In genomic region chr19:37370880-37371661, GRCh38 we compare ENCODE assay signal across 8 cellular contexts. TPM values are rescaled to one million over a fixed set of nuclear protein-coding genes. Genes with fewer than 3 reads are reported as not detected.
DNase-seq lines count a peak whose midpoint lies in the region; ATAC-seq, FAIRE-seq and TF ChIP-seq lines count a peak whose summit lies in the region.

Gene ZNF527 (plus strand): TSS chr19:37371099. CDS start chr19:37374199, 3,100 bp downstream.

- H3K4me3 ChIP-seq in astrocyte (ENCODE audit: insufficient read depth, low read depth, low read length) (peak within 1 kb of the TSS; percentile 80), right cardiac atrium (ENCODE audit: low read length) (peak within 1 kb of the TSS; percentile 72), psoas muscle (peak within 1 kb of the TSS; percentile 82)

- peak within 1 kb of the TSS; percentile 53 for H3K27ac Mint-ChIP-seq in astrocyte (ENCODE audit: unreplicated experiment)

- peaks cover 11% of the 10 kb centered on the region for H3K79me2 ChIP-seq in astrocyte (ENCODE audit: insufficient read depth, low read length)

- FAIRE-seq in astrocyte (lab: Jason Lieb, UNC) (no peak), urothelium cell line (lab: Jason Lieb, UNC) (peak; percentile 96)

- peak within 1 kb of the TSS; percentile 95 for H3K4me2 ChIP-seq in astrocyte (ENCODE audit: low read length)

- WGBS in right cardiac atrium: under 1% methylated on average over 58 of the region's 58 CpGs
- 0 to 1% (median 0%) methylated on average over 43 to 58 of the region's 58 CpGs for WGBS in psoas muscle, 3 donors

- no peaks in the 10 kb centered on the region for H3K4me1 ChIP-seq in astrocyte (ENCODE audit: insufficient read depth, low read length)
- no peaks in the 10 kb centered on the region for H3K4me1 ChIP-seq in right cardiac atrium (ENCODE audit: control insufficient read depth, insufficient read depth, low read length)
- no peaks in the 10 kb centered on the region for H3K4me1 ChIP-seq in psoas muscle

- H3K27ac ChIP-seq in astrocyte (ENCODE audit: low read depth, low read length) (peak within 1 kb of the TSS; percentile 55), right cardiac atrium (ENCODE audit: low read length) (peak within 1 kb of the TSS; percentile 77), psoas muscle (peak within 1 kb of the TSS; percentile 89)

- H3K36me3 ChIP-seq in astrocyte (ENCODE audit: insufficient read depth, low read length) (peaks cover 11% of the 10 kb centered on the region), psoas muscle (ENCODE audit: insufficient read depth in 1 of 2, low read depth in 1 of 2) (peaks cover 11 to 22% of the 10 kb centered on the region in 2 donors)

- H3K4me3 Mint-ChIP-seq in astrocyte (ENCODE audit: unreplicated experiment): peak within 1 kb of the TSS; percentile 97

- ATAC-seq in GM18498 (IDR thresholded peaks at IDR 0.05; ENCODE audit: unreplicated experiment): peak; percentile 97
- peak; percentile 97 for ATAC-seq in HG02885 (IDR thresholded peaks at IDR 0.05; ENCODE audit: poor library complexity, unreplicated experiment)
- peak; percentile 99 for ATAC-seq in right cardiac atrium
- peak; percentile 99 to 100 (median 100) for ATAC-seq in psoas muscle

- no peaks in the 10 kb centered on the region for H4K20me1 ChIP-seq in astrocyte (ENCODE audit: insufficient read depth, low read length)

- H3K27me3 ChIP-seq in astrocyte (ENCODE audit: insufficient read depth, low read length) (no peaks in the 10 kb centered on the region), right cardiac atrium (ENCODE audit: control insufficient read depth, insufficient read depth) (no peaks in the 10 kb centered on the region), psoas muscle (ENCODE audit: insufficient read depth in 3 of 3, low read length in 2 of 3) (no peaks in the 10 kb centered on the region)

- no peaks in the 10 kb centered on the region for H3K27me3 Mint-ChIP-seq in astrocyte (ENCODE audit: low read depth, unreplicated experiment)

- intact Hi-C loops in right cardiac atrium (cut with DNase I) (loop anchor here in 1 of 4 donors (10.0 kb wide), 1 partner anchor 56 kb away; no protein-coding TSS in a partner anchor), psoas muscle (cut with DNase I) (loop anchor here (5.0 to 10.0 kb wide), 2 partner anchors 156 to 599 kb away; partner anchors contain the start of genes ZNF383 (in 2 of the 2), ZNF585B (in 2 of the 2) and ZNF850 (in 1 of the 2))

- H3K9me3 Mint-ChIP-seq in astrocyte (ENCODE audit: unreplicated experiment): peaks cover 2% of the 10 kb centered on the region

- H3K36me3 Mint-ChIP-seq in astrocyte (ENCODE audit: low read depth, unreplicated experiment): peaks cover 4% of the 10 kb centered on the region

- no peaks in the 10 kb centered on the region for H3K4me1 Mint-ChIP-seq in astrocyte (ENCODE audit: low read depth, unreplicated experiment)

- H3K9ac ChIP-seq in astrocyte (ENCODE audit: low read length): peak within 1 kb of the TSS; percentile 85

- H3K9me3 ChIP-seq in astrocyte (ENCODE audit: insufficient read depth, low read depth, low read length) (peaks cover 3% of the 10 kb centered on the region), right cardiac atrium (ENCODE audit: control insufficient read depth, low read length) (peaks cover 2% of the 10 kb centered on the region), psoas muscle (peaks cover 8% of the 10 kb centered on the region)

- peak within 1 kb of the TSS; percentile 94 for H2AFZ ChIP-seq in astrocyte (ENCODE audit: low read depth, low read length)

- DNase-seq in NCI-H1694 treated with DMSO at 0.1 percent for 48 hours (lab: John Stamatoyannopoulos, UW) (peak; percentile 95), T-helper 2 cell (peak; percentile 94 to 99 (median 95)), astrocyte (ENCODE audit: low read depth) (peak; percentile 95), right cardiac atrium (peak; percentile 98 to 99 (median 99)), psoas muscle (peak; percentile 98), urothelium cell line (ENCODE audit: low spot score) (peak; percentile 96)

- TF ChIP-seq CTCF in astrocyte (IDR thresholded peaks at IDR 0.05; ENCODE audit: insufficient read depth, low read depth, low read length) (no peak), psoas muscle (IDR thresholded peaks at IDR 0.05) (no peak)

RNA-seq across cellular contexts. Expression of gene ZNF527, which starts in this region (rescaled TPM):
- total RNA-seq in astrocyte: 3.7 and 4.5 TPM in 2 replicates
- 1 to 10 TPM; 5.4 to 7.9 (median 6.9) TPM for total RNA-seq in right cardiac atrium
- 4.2 TPM for polyA plus RNA-seq in right cardiac atrium
- total RNA-seq in psoas muscle: 1 to 10 TPM; 1.8 to 4.0 (median 3.6) TPM
- 1 to 10 TPM; 2.0 to 5.7 (median 2.0) TPM for polyA plus RNA-seq in psoas muscle

Comparison
In these comparisons a context has a peak if more than half of its experiments do, and no peak if none do; other contexts are left out.
1. Peak in every context shown above with its lines: DNase-seq, ATAC-seq, H3K4me3 ChIP-seq and H3K27ac ChIP-seq.